ENCODE assay signal across 1 cellular context in genomic region chr5:1182633-1183423, GRCh38.
TF ChIP-seq lines count a peak whose summit lies in the region.

No MANE protein-coding gene starts in this region.

TF ChIP-seq in HepG2, 621 proteins besides CTCF, POLR2A, EP300 and RAD21 (continued from another document and continues in another):
- TF ChIP-seq AFF4 (CRISPR knock-in tag; IDR thresholded peaks at IDR 0.05) (no peak; the same call in 1 of the 2 replicates), ZBTB40 (IDR thresholded peaks at IDR 0.05) (no peak), ZBTB40 (CRISPR knock-in tag; IDR thresholded peaks at IDR 0.05) (no peak), ZNF224 (CRISPR knock-in tag; IDR thresholded peaks at IDR 0.05) (no peak), TBP (CRISPR knock-in tag; IDR thresholded peaks at IDR 0.05) (no peak), MXI1 (IDR thresholded peaks at IDR 0.05; ENCODE audit: borderline replicate concordance, low read depth, low read length) (no peak), MTF1 (CRISPR knock-in tag; IDR thresholded peaks at IDR 0.05) (no peak), SRF (IDR thresholded peaks at IDR 0.05; ENCODE audit: low read depth, low read length) (no peak), HDAC2 (CRISPR knock-in tag; IDR thresholded peaks at IDR 0.05) (peak; percentile 68), SOX5 (CRISPR knock-in tag; IDR thresholded peaks at IDR 0.05; ENCODE audit: borderline replicate concordance) (peak; percentile 67; the same call in 1 of the 2 replicates), PAX8 (CRISPR knock-in tag; IDR thresholded peaks at IDR 0.05; ENCODE audit: borderline replicate concordance) (no peak), ZNF138 (CRISPR knock-in tag; IDR thresholded peaks at IDR 0.05; ENCODE audit: low read depth) (no peak), PRMT3 (CRISPR knock-in tag; IDR thresholded peaks at IDR 0.05; ENCODE audit: borderline replicate concordance, low read depth) (no peak), RNF219 (CRISPR knock-in tag; IDR thresholded peaks at IDR 0.05) (no peak), GLI4 (CRISPR knock-in tag; IDR thresholded peaks at IDR 0.05; ENCODE audit: borderline replicate concordance) (no peak), SUZ12 (IDR thresholded peaks at IDR 0.05; ENCODE audit: low read depth, low read length) (no peak), ZNF569 (CRISPR knock-in tag; IDR thresholded peaks at IDR 0.05; ENCODE audit: borderline replicate concordance) (no peak), TSC22D2 (CRISPR knock-in tag; IDR thresholded peaks at IDR 0.05; ENCODE audit: borderline replicate concordance) (no peak), ZHX2 (IDR thresholded peaks at IDR 0.05; ENCODE audit: low read depth) (no peak), ZHX2 (CRISPR knock-in tag; IDR thresholded peaks at IDR 0.05; ENCODE audit: borderline replicate concordance) (no peak), KDM2A (CRISPR knock-in tag; IDR thresholded peaks at IDR 0.05; ENCODE audit: borderline replicate concordance, low read depth) (no peak), GMEB2 (CRISPR knock-in tag; IDR thresholded peaks at IDR 0.05; ENCODE audit: low read depth) (no peak), ZNF18 (CRISPR knock-in tag; IDR thresholded peaks at IDR 0.05; ENCODE audit: insufficient replicate concordance) (no peak), ZNF740 (CRISPR knock-in tag; IDR thresholded peaks at IDR 0.05) (no peak), TCF7 (IDR thresholded peaks at IDR 0.05; ENCODE audit: low read depth) (no peak), ZZZ3 (CRISPR knock-in tag; IDR thresholded peaks at IDR 0.05; ENCODE audit: borderline replicate concordance) (no peak), EED (CRISPR knock-in tag; IDR thresholded peaks at IDR 0.05) (no peak; the same call in 1 of the 2 replicates), ZBTB8A (CRISPR knock-in tag; IDR thresholded peaks at IDR 0.05; ENCODE audit: borderline replicate concordance, low read depth) (no peak)
